In the genomic region with DNA sequence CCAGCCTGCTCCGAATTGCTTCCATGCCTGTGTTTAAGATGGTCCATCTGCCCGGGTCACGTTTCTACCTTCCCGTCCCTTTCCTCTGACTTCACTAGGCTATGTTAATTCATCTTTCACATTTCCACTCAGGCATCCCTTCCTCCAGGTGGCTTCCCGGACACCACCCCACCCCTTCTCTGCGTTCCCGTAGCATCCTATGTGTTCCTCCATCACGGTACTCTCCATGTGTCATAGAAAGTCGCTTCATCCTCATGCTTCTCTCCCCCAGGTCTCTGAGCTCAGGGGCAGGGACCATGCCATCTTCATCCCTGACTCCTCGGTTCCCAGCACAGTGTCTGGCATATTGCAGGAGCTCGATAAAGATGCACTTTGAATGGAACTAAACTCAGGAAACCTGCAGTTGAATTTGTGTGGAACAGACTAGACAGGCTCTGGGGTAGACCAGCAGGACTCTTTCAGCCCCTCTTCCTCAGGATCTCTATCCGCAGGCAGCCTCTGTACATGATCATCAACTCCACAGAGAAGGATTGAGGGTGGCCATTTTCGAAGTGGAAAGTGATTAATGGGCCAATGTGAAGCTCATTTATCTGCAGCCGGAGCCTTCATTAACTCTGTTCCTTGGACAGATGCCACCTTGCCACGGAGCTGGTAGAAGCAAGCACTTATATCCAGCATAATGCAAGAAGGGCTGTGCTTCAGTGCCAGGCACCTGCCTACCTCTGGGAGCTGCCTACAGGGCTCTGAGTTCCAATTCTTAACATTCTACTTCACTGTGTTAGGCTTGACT, we compare ENCODE assay signal across 26 cellular contexts. TPM values are rescaled to one million over a fixed set of nuclear protein-coding genes. Genes with fewer than 3 reads are reported as not detected.
DNase-seq lines count a peak whose midpoint lies in the region; TF ChIP-seq lines count a peak whose summit lies in the region.
"Had no signal": no experiment of that assay in that cellular context is flagged by ENCODE, and none has a peak within 500 bp of the region (broad histone marks: within the 10 kb centered on the region; RNA-seq: fewer than 3 reads in every experiment).

No MANE protein-coding gene starts in this region.

- no peaks in the 10 kb centered on the region for H4K20me1 ChIP-seq in BLaER1 treated with 17β-estradiol and CSF1 and Interleukin-3, amounts not matched to agents 10 nM and 100 nM
- no peaks in the 10 kb centered on the region for H4K20me1 ChIP-seq in PC-9 (ENCODE audit: insufficient read depth)

- DNase-seq in NCI-H1417 (lab: John Stamatoyannopoulos, UW) (peak in 2 of 3 experiments; percentile 9 to 53), NCI-H1417 treated with DMSO at 0.1 percent for 48 hours (lab: John Stamatoyannopoulos, UW) (no peak), osteocyte (ENCODE audit: extremely low spot score, unreplicated experiment) (peak; percentile 74), NCI-H345 treated with DMSO at 0.1 percent for 48 hours (lab: John Stamatoyannopoulos, UW; ENCODE audit: unreplicated experiment) (no peak), PC-9 (no peak), NOMO-1 (lab: John Stamatoyannopoulos, UW; ENCODE audit: unreplicated experiment in 2 of 2) (no peak)
- DNase-seq: activated gamma-delta T cell; AML-193; CD8-positive, alpha-beta memory T cell; DND-41; erythroblast; foreskin fibroblast; heart left ventricle; naive thymus-derived CD4-positive, alpha-beta T cell; NCI-H187 treated with DMSO at 0.1 percent for 48 hours; NCI-H446 treated with DMSO at 0.1 percent for 48 hours; T-helper 1 cell; thyroid gland had no signal

- peak overlapping the region in 8 of 11 experiments; percentile 43 to 85 (median 74); a peak in 15 of 22 replicates for H3K27ac ChIP-seq in BLaER1 treated with 17β-estradiol and CSF1 and Interleukin-3, amounts not matched to agents 10 nM and 100 nM
- H3K27ac ChIP-seq in PC-9, result no peak overlapping the region
- H3K27ac ChIP-seq: heart left ventricle, KMS-11, thyroid gland had no signal

- H3F3A ChIP-seq in PC-9 (ENCODE audit: insufficient read depth, low read depth), result peaks cover 4% of the 10 kb centered on the region; the same call in 1 of the 2 replicates

- H3K9me3 Mint-ChIP-seq in osteocyte (ENCODE audit: unreplicated experiment), result no peaks in the 10 kb centered on the region
- H3K9me3 Mint-ChIP-seq: CD8-positive, alpha-beta memory T cell; naive thymus-derived CD4-positive, alpha-beta T cell; stimulated activated naive CD8-positive, alpha-beta T cell treated with anti-CD3 and anti-CD28 coated beads, Interleukin-15, Interleukin-2, amounts not matched to agents 100 ng/mL and 50 ng/mL, for 24 hours had no signal

- peaks cover 27 to 59% (median 49%) of the 10 kb centered on the region in 10 experiments for H3K4me1 ChIP-seq in BLaER1 treated with 17β-estradiol and CSF1 and Interleukin-3, amounts not matched to agents 10 nM and 100 nM
- H3K4me1 ChIP-seq in endocrine pancreas (ENCODE audit: control insufficient read depth, insufficient read depth, low read length) (no peaks in the 10 kb centered on the region), PC-9 (replicated peaks; ENCODE audit: insufficient read depth) (no peaks in the 10 kb centered on the region)
- H3K4me1 ChIP-seq: thyroid gland had no signal

- no TSS peak for BruUV-seq in PC-9 (replicated peaks; lab: Mats Ljungman, UMichigan)

- H3K9ac ChIP-seq in BLaER1 treated with 17β-estradiol and CSF1 and Interleukin-3, amounts not matched to agents 10 nM and 100 nM, result peak overlapping the region in 5 of 11 experiments; percentile 23 to 66 (median 54); a peak in 6 of 22 replicates
- peak overlapping the region; percentile 2 for H3K9ac ChIP-seq in endocrine pancreas (ENCODE audit: control insufficient read depth, insufficient read depth, low read length)
- H3K9ac ChIP-seq: KMS-11 had no signal

- H3K4me3 ChIP-seq in BLaER1 treated with 17β-estradiol and CSF1 and Interleukin-3, amounts not matched to agents 10 nM and 100 nM, result no peak overlapping the region
- H3K4me3 ChIP-seq in endocrine pancreas (ENCODE audit: control insufficient read depth, insufficient read depth, low read length), result no peak overlapping the region
- H3K4me3 ChIP-seq in PC-9, result no peak overlapping the region
- H3K4me3 ChIP-seq: heart left ventricle, thyroid gland had no signal

- peak overlapping the region; percentile 62 to 92 (median 81); a peak in 20 of 22 replicates for H3K4me2 ChIP-seq in BLaER1 treated with 17β-estradiol and CSF1 and Interleukin-3, amounts not matched to agents 10 nM and 100 nM
- no peak overlapping the region for H3K4me2 ChIP-seq in PC-9
- H3K4me2 ChIP-seq: KMS-11 had no signal

- intact Hi-C loops in PC-9 (cut with micrococcal nuclease; ENCODE audit: unreplicated experiment), result loop anchor here (5.0 kb wide), 1 partner anchor 598 kb away; no protein-coding TSS in a partner anchor

- H3K36me3 Mint-ChIP-seq in osteocyte (ENCODE audit: unreplicated experiment), result no peaks in the 10 kb centered on the region
- H3K36me3 Mint-ChIP-seq: CD8-positive, alpha-beta memory T cell; naive thymus-derived CD4-positive, alpha-beta T cell had no signal

- H3K9me3 ChIP-seq in BLaER1 treated with 17β-estradiol and CSF1 and Interleukin-3, amounts not matched to agents 10 nM and 100 nM (replicated peaks in 1 of 11), result no peaks in the 10 kb centered on the region
- H3K9me3 ChIP-seq in endocrine pancreas (ENCODE audit: control insufficient read depth, low read length), result no peaks in the 10 kb centered on the region
- no peaks in the 10 kb centered on the region for H3K9me3 ChIP-seq in PC-9 (ENCODE audit: insufficient read depth, low read depth)
- H3K9me3 ChIP-seq: heart left ventricle, thyroid gland had no signal

- no peak overlapping the region for H3K4me3 Mint-ChIP-seq in osteocyte (ENCODE audit: unreplicated experiment)
- H3K4me3 Mint-ChIP-seq: CD8-positive, alpha-beta memory T cell; naive thymus-derived CD4-positive, alpha-beta T cell; stimulated activated naive CD8-positive, alpha-beta T cell treated with anti-CD3 and anti-CD28 coated beads, Interleukin-15, Interleukin-2, amounts not matched to agents 100 ng/mL and 50 ng/mL, for 24 hours had no signal

- CTCF ChIA-PET in PC-9 (lab: Charles Lee), result interaction anchor here (1.7 kb wide), 1 partner anchor 33 kb away, joined by 12 read pairs; no protein-coding TSS in a partner anchor

- H3K4me1 Mint-ChIP-seq in osteocyte (ENCODE audit: unreplicated experiment), result peaks cover 3% of the 10 kb centered on the region

- POLR2A ChIA-PET in PC-9 (lab: Charles Lee; ENCODE audit: unreplicated experiment), result no interaction called here

- H3K79me2 ChIP-seq in PC-9 (ENCODE audit: low read depth), result no peaks in the 10 kb centered on the region

- H3K27me3 ChIP-seq in BLaER1 treated with 17β-estradiol and CSF1 and Interleukin-3, amounts not matched to agents 10 nM and 100 nM, result no peaks in the 10 kb centered on the region
- no peaks in the 10 kb centered on the region for H3K27me3 ChIP-seq in endocrine pancreas (ENCODE audit: control insufficient read depth, insufficient read depth, low read length)
- no peaks in the 10 kb centered on the region for H3K27me3 ChIP-seq in PC-9 (ENCODE audit: insufficient read depth, low read depth)
- H3K27me3 ChIP-seq: thyroid gland had no signal

- H3K36me3 ChIP-seq in BLaER1 treated with 17β-estradiol and CSF1 and Interleukin-3, amounts not matched to agents 10 nM and 100 nM, result no peaks in the 10 kb centered on the region
- H3K36me3 ChIP-seq in endocrine pancreas (ENCODE audit: control insufficient read depth, insufficient read depth, low read length) (no peaks in the 10 kb centered on the region), PC-9 (ENCODE audit: low read depth) (no peaks in the 10 kb centered on the region)
- H3K36me3 ChIP-seq: heart left ventricle, thyroid gland had no signal

- H3K27ac Mint-ChIP-seq in osteocyte (ENCODE audit: unreplicated experiment), result no peak overlapping the region
- H3K27ac Mint-ChIP-seq: naive thymus-derived CD4-positive, alpha-beta T cell; stimulated activated naive CD8-positive, alpha-beta T cell treated with anti-CD3 and anti-CD28 coated beads, Interleukin-15, Interleukin-2, amounts not matched to agents 100 ng/mL and 50 ng/mL, for 24 hours had no signal

- TF ChIP-seq CTCF in osteocyte (IDR thresholded peaks at IDR 0.05) (no peak), PC-9 (conservative IDR thresholded peaks at IDR 0.05) (no peak)

- H3K9me2 ChIP-seq in PC-9 (ENCODE audit: insufficient read depth), result no peaks in the 10 kb centered on the region

- peaks cover 11% of the 10 kb centered on the region for H3K27me3 Mint-ChIP-seq in osteocyte (ENCODE audit: unreplicated experiment)

- no peak overlapping the region for H2AFZ ChIP-seq in PC-9

RNA-seq across cellular contexts. Expression of a gene that starts 9.1 kb away (rescaled TPM):
- total RNA-seq in osteocyte (2.7 and 3.2 TPM in 2 replicates), PC-9 (2021) (10.5 and 11.3 TPM in 2 replicates)

RNA-seq across cellular contexts. Expression of a gene that starts 13.9 kb away (rescaled TPM):
- total RNA-seq in osteocyte, result not detected in 2 replicates
- total RNA-seq in PC-9 (2021), result not detected in 2 replicates
- total RNA-seq: A172; CD8-positive, alpha-beta memory T cell; cerebellum; H4; heart left ventricle; HT1080; naive thymus-derived CD4-positive, alpha-beta T cell; thyroid gland had no signal

RNA-seq across cellular contexts. Expression of a gene that starts 21.3 kb away (rescaled TPM):
- total RNA-seq in osteocyte (not detected in 2 replicates), PC-9 (2021) (not detected in 2 replicates)
- total RNA-seq: CD8-positive, alpha-beta memory T cell; cerebellum; thyroid gland had no signal

Comparison
In these comparisons a context has a peak if more than half of its experiments do, and no peak if none do; other contexts are left out.
1. DNase-seq: peak in NCI-H1417 (2 of 3) and osteocyte (single experiment); none in NCI-H1417 treated with DMSO at 0.1 percent for 48 hours (single experiment), NCI-H345 treated with DMSO at 0.1 percent for 48 hours (single experiment), PC-9 (0 of 2) and NOMO-1 (0 of 2).